23 cellular contexts compared by ENCODE assay signal in genomic region chr16:72940886-72941285, GRCh38.
"Had no signal": no experiment of that assay in that cellular context is flagged by ENCODE, and none has a peak within 500 bp of the region (broad histone marks: within the 10 kb centered on the region; RNA-seq: fewer than 3 reads in every experiment).

No MANE protein-coding gene starts in this region.

- H3K4me3 Mint-ChIP-seq: endodermal cell, natural killer cell, neural progenitor cell had no signal

- H3K9ac ChIP-seq: neural progenitor cell had no signal

- H3K9me3 Mint-ChIP-seq: endodermal cell, natural killer cell, neural progenitor cell had no signal

- H3K36me3 Mint-ChIP-seq: natural killer cell had no signal

- H3K36me3 ChIP-seq: colonic mucosa, neural progenitor cell, pancreas, stomach, thoracic aorta had no signal

- H3K27ac ChIP-seq: colonic mucosa, foreskin keratinocyte, neural progenitor cell, pancreas had no signal

- H3K9me3 ChIP-seq: colonic mucosa, mucosa of descending colon, pancreas, stomach, thoracic aorta had no signal

- ATAC-seq: foreskin keratinocyte, left lobe of liver, mucosa of descending colon, natural killer cell, sciatic nerve had no signal

- H3K4me3 ChIP-seq: colonic mucosa, mucosa of descending colon, neural progenitor cell, pancreas, skin epidermis, stomach, thoracic aorta had no signal

- FAIRE-seq: endothelial cell of umbilical vein, pancreas had no signal

- H3K27me3 ChIP-seq: colonic mucosa, foreskin keratinocyte, neural progenitor cell, pancreas, stomach had no signal

- DNase-seq: cerebellar nuclear complex; colonic mucosa; effector CD4-positive, alpha-beta T cell; endodermal cell; erythroblast; foreskin keratinocyte; hippocampal formation; mammary epithelial cell; mucosa of descending colon; natural killer cell; nucleus accumbens; pancreas; stimulated activated CD4-positive, alpha-beta T cell treated with anti-CD3 and anti-CD28 coated beads, Interleukin-12 subunit alpha, Interleukin-12 subunit beta, amount 100 ng/mL, for 4 hours; stimulated activated naive CD4-positive, alpha-beta T cell; stomach; substantia nigra; trophoblast cell had no signal

- H3K27ac Mint-ChIP-seq: natural killer cell, neural progenitor cell had no signal

- H3K4me1 ChIP-seq: colonic mucosa had no signal

- H3K4me2 ChIP-seq: neural progenitor cell had no signal
